10 cellular contexts compared by ENCODE assay signal in genomic region chr19:3708207-3708931, GRCh38. TPM values are rescaled to one million over a fixed set of nuclear protein-coding genes. Genes with fewer than 3 reads are reported as not detected.
DNase-seq lines count a peak whose midpoint lies in the region; ATAC-seq, FAIRE-seq and TF ChIP-seq lines count a peak whose summit lies in the region.
"Had no signal": no experiment of that assay in that cellular context is flagged by ENCODE, and none has a peak within 500 bp of the region (broad histone marks: within the 10 kb centered on the region; RNA-seq: fewer than 3 reads in every experiment).

Gene TJP3 (plus strand): TSS chr19:3708384. CDS start chr19:3728433, 20,049 bp downstream.

- H3K27ac Mint-ChIP-seq in dendritic cell treated with granulocyte-macrophage colony-stimulating factor and Interleukin-4, amounts not matched to agents 40 ng/mL and 50 ng/mL, for 4 days: peak within 1 kb of the TSS; percentile 64

- no peaks in the 10 kb centered on the region for H3K79me2 ChIP-seq in mesendoderm (ENCODE audit: control insufficient read depth, insufficient read depth, low read length)

- H3K27me3 ChIP-seq in MG63 (no peaks in the 10 kb centered on the region), pancreas (no peaks in the 10 kb centered on the region), mesendoderm (ENCODE audit: insufficient read depth, low read length, poor library complexity) (no peaks in the 10 kb centered on the region)

- H2BK15ac ChIP-seq in mesendoderm (replicated peaks; ENCODE audit: low read depth): no peak within 1 kb of the TSS

- no peaks in the 10 kb centered on the region for H3K9me3 Mint-ChIP-seq in dendritic cell treated with granulocyte-macrophage colony-stimulating factor and Interleukin-4, amounts not matched to agents 40 ng/mL and 50 ng/mL, for 4 days

- H3K4me3 ChIP-seq in MG63: no peak within 1 kb of the TSS
- H3K4me3 ChIP-seq in pancreas: peak within 1 kb of the TSS in 3 of 4 donors; percentile 7 to 47 (median 32)
- no peak within 1 kb of the TSS for H3K4me3 ChIP-seq in mesendoderm (ENCODE audit: low read length)

- no peak within 1 kb of the TSS for H3K9ac ChIP-seq in mesendoderm (ENCODE audit: low read length)

- H3K27me3 Mint-ChIP-seq in dendritic cell treated with granulocyte-macrophage colony-stimulating factor and Interleukin-4, amounts not matched to agents 40 ng/mL and 50 ng/mL, for 4 days: peaks cover 39% of the 10 kb centered on the region

- no peak within 1 kb of the TSS for H3K18ac ChIP-seq in mesendoderm (ENCODE audit: low read length)

- H2BK5ac ChIP-seq in mesendoderm (ENCODE audit: low read length): no peak within 1 kb of the TSS

- no peak within 1 kb of the TSS for H3K4me2 ChIP-seq in mesendoderm (ENCODE audit: low read length)

- H3K27ac ChIP-seq in pancreas: peak within 1 kb of the TSS; percentile 60 to 89 (median 81)
- no peak within 1 kb of the TSS for H3K27ac ChIP-seq in mesendoderm (ENCODE audit: low read depth, low read length)

- no peak within 1 kb of the TSS for H3K56ac ChIP-seq in mesendoderm (ENCODE audit: low read length)

- H4K8ac ChIP-seq in mesendoderm (ENCODE audit: low read depth, low read length): no peak within 1 kb of the TSS

- no peak within 1 kb of the TSS for H3K4ac ChIP-seq in mesendoderm (ENCODE audit: low read depth, low read length)

- intact Hi-C loops in dendritic cell treated with granulocyte-macrophage colony-stimulating factor and Interleukin-4, amounts not matched to agents 40 ng/mL and 50 ng/mL, for 4 days (cut with micrococcal nuclease): loop anchor here (5.0 kb wide), 2 partner anchors 41 to 161 kb away; no protein-coding TSS in a partner anchor
- intact Hi-C loops in pancreas (cut with DNase I): no loop called here

- no peaks in the 10 kb centered on the region for H3K36me3 Mint-ChIP-seq in dendritic cell treated with granulocyte-macrophage colony-stimulating factor and Interleukin-4, amounts not matched to agents 40 ng/mL and 50 ng/mL, for 4 days (ENCODE audit: low read depth)

- no peak within 1 kb of the TSS for H2BK120ac ChIP-seq in mesendoderm (ENCODE audit: low read depth, low read length)

- WGBS in pancreas, 2 donors: 9 to 10% methylated on average over 24 of the region's 24 CpGs
- no CpG with 5 or more reads among the region's 24 CpGs for WGBS in mesendoderm (ENCODE audit: extremely low coverage, insufficient coverage, low lambda C conversion rate)

- no peak for TF ChIP-seq CTCF in pancreas (IDR thresholded peaks at IDR 0.05)

- ATAC-seq in pancreas (peak; percentile 56 to 68 (median 66)), HG03520 (IDR thresholded peaks at IDR 0.05; ENCODE audit: unreplicated experiment) (no peak)

- no peak within 1 kb of the TSS for H3K4me3 Mint-ChIP-seq in dendritic cell treated with granulocyte-macrophage colony-stimulating factor and Interleukin-4, amounts not matched to agents 40 ng/mL and 50 ng/mL, for 4 days

- no peaks in the 10 kb centered on the region for H3K79me1 ChIP-seq in mesendoderm (ENCODE audit: low read length)

- H3K4me1 Mint-ChIP-seq in dendritic cell treated with granulocyte-macrophage colony-stimulating factor and Interleukin-4, amounts not matched to agents 40 ng/mL and 50 ng/mL, for 4 days (ENCODE audit: low read depth): peaks cover 45% of the 10 kb centered on the region

- no peak within 1 kb of the TSS for H2AK5ac ChIP-seq in mesendoderm (ENCODE audit: low read length)

- DNase-seq in DMS53 (lab: John Stamatoyannopoulos, UW): peak; percentile 70
- DNase-seq in MG63: peak; percentile 26
- peak; percentile 63 to 90 (median 78) for DNase-seq in pancreas
- no peak for DNase-seq in DMS114 treated with DMSO at 0.1 percent for 48 hours (lab: John Stamatoyannopoulos, UW; ENCODE audit: unreplicated experiment)
- DNase-seq in mesendoderm: no peak
- no peak for DNase-seq in SIG-M5 treated with dmso at 0.1 percent for 504 hours (lab: John Stamatoyannopoulos, UW; ENCODE audit: unreplicated experiment)
- DNase-seq: dermis blood vessel endothelial cell had no signal

- H3K23ac ChIP-seq in mesendoderm (ENCODE audit: low read length): no peak within 1 kb of the TSS

- H3K9me3 ChIP-seq in MG63 (no peaks in the 10 kb centered on the region), pancreas (no peaks in the 10 kb centered on the region)

- H3K36me3 ChIP-seq in MG63 (no peaks in the 10 kb centered on the region), pancreas (no peaks in the 10 kb centered on the region), mesendoderm (ENCODE audit: control insufficient read depth, insufficient read depth, low read length) (no peaks in the 10 kb centered on the region)

- peaks cover 0 to 7% (median 6%) of the 10 kb centered on the region in 3 donors for H3K4me1 ChIP-seq in pancreas
- H3K4me1 ChIP-seq in mesendoderm (ENCODE audit: control insufficient read depth, low read depth, low read length): no peaks in the 10 kb centered on the region

- FAIRE-seq in pancreas (lab: Jason Lieb, UNC): no peak

- H4K5ac ChIP-seq in mesendoderm (ENCODE audit: low read length): no peak within 1 kb of the TSS

RNA-seq across cellular contexts. Expression of gene TJP3, which starts in this region (rescaled TPM):
- total RNA-seq in MG63 (2014; rRNA removed; shearing (Covaris generic); ENCODE audit: low replicate concordance): not detected in 2 replicates
- 10 to 100 TPM in 5 of 6 donors, 1 to 10 TPM in 1; 9.2 to 23.7 (median 15.1) TPM for total RNA-seq in pancreas
- 10 to 100 TPM; 26.2 to 36.0 TPM for polyA plus RNA-seq in pancreas
- 4.2 TPM for polyA plus RNA-seq in mesendoderm (2013, experiment 1 of 2)
- polyA plus RNA-seq in mesendoderm (2013, experiment 2 of 2): 3.8 TPM
- total RNA-seq: RPMI7951 had no signal

Comparison
In these comparisons a context has a peak if more than half of its experiments do, and no peak if none do; other contexts are left out.
1. RNA of gene TJP3 (total RNA-seq): 9.2 to 23.7 TPM in pancreas; not detected in MG63; every median in the first group is over 10 times any median in the second.
2. Peak in DNase-seq in MG63; RNA of the gene not detected or under 1 TPM.
3. DNase-seq: peak in DMS53 (single experiment) and pancreas (6 of 6); none in DMS114 treated with DMSO at 0.1 percent for 48 hours (single experiment), mesendoderm (single experiment) and SIG-M5 treated with dmso at 0.1 percent for 504 hours (single experiment).
4. H3K4me3 ChIP-seq: peak in pancreas (3 of 4); none in MG63 (single experiment) and mesendoderm (single experiment).